Comparison of ENCODE assay signal across 19 cellular contexts in the genomic region with DNA sequence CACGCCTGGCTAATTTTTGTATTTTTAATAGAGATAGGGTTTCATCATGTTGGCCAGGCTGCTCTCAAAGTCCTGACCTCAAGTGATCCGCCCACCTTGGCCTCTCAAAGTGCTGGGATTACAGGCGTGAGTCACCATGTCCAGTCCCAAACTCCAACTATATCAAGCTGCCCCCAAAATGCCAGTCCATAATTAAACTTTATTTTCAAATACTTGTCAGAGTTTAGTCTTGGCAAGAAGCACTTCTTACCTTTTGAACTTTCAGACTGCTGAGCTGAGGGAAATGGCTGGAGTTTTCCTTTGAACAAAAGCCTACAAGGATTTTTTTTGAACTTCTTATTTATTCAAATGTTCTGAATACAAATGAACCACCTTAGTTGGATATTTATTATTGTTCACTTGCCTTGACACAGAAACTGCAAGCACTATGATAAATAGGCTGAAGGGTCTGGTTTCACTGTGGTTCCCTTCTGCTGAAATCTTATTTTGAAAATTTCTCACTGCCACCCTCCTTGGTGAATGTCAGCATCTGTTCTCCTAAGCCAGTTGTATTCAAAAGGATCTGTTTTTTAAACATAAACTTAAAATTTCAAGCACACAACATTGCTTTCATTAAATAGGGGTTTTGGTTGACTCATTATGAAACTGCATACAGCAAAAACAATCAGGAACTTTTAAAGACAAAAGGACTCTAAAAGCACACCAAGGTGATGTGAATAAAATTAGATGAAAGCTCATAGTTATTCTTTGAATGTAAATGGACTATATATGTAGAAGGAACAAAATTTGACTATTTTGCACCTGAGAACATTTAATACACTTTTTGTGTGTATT.
DNase-seq lines count a peak whose midpoint lies in the region; ATAC-seq and TF ChIP-seq lines count a peak whose summit lies in the region.
"Had no signal": no experiment of that assay in that cellular context is flagged by ENCODE, and none has a peak within 500 bp of the region (broad histone marks: within the 10 kb centered on the region; RNA-seq: fewer than 3 reads in every experiment).

No MANE protein-coding gene starts in this region.

- no peak overlapping the region for H3K4me2 ChIP-seq in MM.1S (ENCODE audit: low read depth, low read length)

- no peak overlapping the region for H3K4me3 ChIP-seq in MM.1S (ENCODE audit: low read length)
- no peak overlapping the region for H3K4me3 ChIP-seq in retinal pigment epithelial cell (ENCODE audit: low read length)

- H3K27me3 ChIP-seq in MM.1S (replicated peaks; ENCODE audit: insufficient read depth, low read length), result no peaks in the 10 kb centered on the region

- no peaks in the 10 kb centered on the region for H4K20me1 ChIP-seq in MM.1S (ENCODE audit: insufficient read depth, low read length)

- no peaks in the 10 kb centered on the region for H3K79me2 ChIP-seq in MM.1S (ENCODE audit: low read length)

- no peaks in the 10 kb centered on the region for H3K9me2 ChIP-seq in MM.1S (replicated peaks; ENCODE audit: insufficient read depth, low read length)

- no peaks in the 10 kb centered on the region for H3K4me1 ChIP-seq in MM.1S (ENCODE audit: low read length)

- TF ChIP-seq CTCF in MM.1S (IDR thresholded peaks at IDR 0.05; ENCODE audit: low read length) (no peak), retinal pigment epithelial cell (conservative IDR thresholded peaks at IDR 0.05; ENCODE audit: low read depth, low read length) (no peak)

- ATAC-seq in GM18520 (IDR thresholded peaks at IDR 0.05; ENCODE audit: unreplicated experiment) (peak; percentile 49), GM21723 (IDR thresholded peaks at IDR 0.05; ENCODE audit: unreplicated experiment) (peak; percentile 52), GM18505 (IDR thresholded peaks at IDR 0.05; ENCODE audit: unreplicated experiment) (no peak)
- ATAC-seq: T-helper 17 cell had no signal

- H2AFZ ChIP-seq in MM.1S (ENCODE audit: low read length), result no peak overlapping the region

- H3F3A ChIP-seq in MM.1S (ENCODE audit: insufficient read depth, low read length), result no peaks in the 10 kb centered on the region

- no peaks in the 10 kb centered on the region for H3K36me3 ChIP-seq in MM.1S (replicated peaks; ENCODE audit: insufficient read depth, low read length)

- no peaks in the 10 kb centered on the region for H3K9me3 ChIP-seq in MM.1S (replicated peaks; ENCODE audit: insufficient read depth, low read length)

- H3K27ac ChIP-seq in MM.1S (ENCODE audit: low read length), result 0 out of 2 replicates have a peak overlapping the region, but pooled peaks have one; percentile 10
- H3K27ac ChIP-seq: C4-2B, RWPE1 had no signal

- H3K9ac ChIP-seq in MM.1S (ENCODE audit: low read length), result no peak overlapping the region

- no peak for TF ChIP-seq POLR2A in GM18505 (IDR thresholded peaks at IDR 0.05; ENCODE audit: borderline replicate concordance, extremely low read depth, insufficient read depth, insufficient read length)

- peak; percentile 11 for DNase-seq in MM.1S
- peak; percentile 47 for DNase-seq in retinal pigment epithelial cell (ENCODE audit: low read depth)
- DNase-seq in retina, result no peak
- DNase-seq in NCI-H2081 treated with DMSO at 0.1 percent for 48 hours (lab: John Stamatoyannopoulos, UW), result no peak
- no peak for DNase-seq in NCI-H446 treated with DMSO at 0.1 percent for 48 hours (lab: John Stamatoyannopoulos, UW)
- DNase-seq: DND-41; H9; KG1; NCI-H1105 treated with DMSO at 0.1 percent for 48 hours; NCI-H1694 treated with DMSO at 0.1 percent for 48 hours; NCI-H226; NCI-H526 treated with DMSO at 0.1 percent for 48 hours; NK-92 treated with Interleukin-12 subunit alpha and Interleukin-12 subunit beta, amount 100 ng/mL, for 24 hours; T-helper 17 cell had no signal

Comparison
In these comparisons a context has a peak if more than half of its experiments do, and no peak if none do; other contexts are left out.
1. DNase-seq: peak in MM.1S (single experiment) and retinal pigment epithelial cell (single experiment); none in retina (single experiment), NCI-H2081 treated with DMSO at 0.1 percent for 48 hours (single experiment) and NCI-H446 treated with DMSO at 0.1 percent for 48 hours (single experiment).